In the genomic region with DNA sequence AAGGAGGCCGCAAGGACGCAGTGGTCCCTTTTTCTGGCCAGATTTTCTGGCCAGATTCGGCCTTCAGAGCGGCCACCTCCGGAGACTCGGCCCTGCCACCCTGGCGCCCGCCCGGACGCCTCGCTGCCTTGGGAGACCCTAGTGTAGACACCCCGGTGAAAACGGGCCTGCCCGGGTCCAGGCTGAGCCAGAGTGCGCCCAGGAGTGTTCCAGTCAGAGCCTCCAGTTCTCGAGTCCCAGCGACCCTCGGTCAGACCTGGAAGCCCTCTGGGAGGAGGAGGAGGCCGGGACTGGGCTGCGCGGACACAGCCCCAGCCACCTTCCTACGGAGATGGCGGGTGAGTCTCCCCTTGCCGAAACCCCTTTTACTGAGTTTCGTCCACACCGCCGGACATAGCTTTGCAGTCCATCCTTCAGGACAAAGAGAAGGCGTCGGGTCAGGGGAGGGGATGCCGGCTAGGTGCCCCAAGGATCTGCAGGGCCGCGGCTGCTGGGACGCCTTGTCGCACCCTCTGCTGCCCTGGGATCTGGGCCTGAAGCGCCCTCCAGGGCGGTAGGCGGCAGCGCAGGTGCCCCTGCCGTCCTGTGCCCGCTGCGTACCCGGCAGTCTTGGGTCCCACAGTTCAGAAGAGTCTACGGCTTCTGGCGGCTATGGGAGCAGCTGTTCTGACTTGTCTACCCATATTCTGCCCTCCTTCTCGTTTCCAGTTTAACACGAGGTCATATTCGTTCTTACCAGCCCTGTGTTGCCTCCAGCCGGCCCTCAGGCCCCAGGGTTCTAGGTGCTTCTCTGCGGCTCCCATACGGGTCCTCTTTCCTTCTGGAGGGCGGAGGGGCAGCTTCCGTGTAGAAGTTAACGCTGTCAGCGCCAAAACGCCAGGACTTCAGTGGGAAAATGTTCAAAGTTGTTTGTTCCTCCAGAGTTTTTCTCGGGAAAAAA, we compare ENCODE assay signal across 1 cellular context.
TF ChIP-seq lines count a peak whose summit lies in the region.

No MANE protein-coding gene starts in this region.

TF ChIP-seq in K562, 482 proteins besides CTCF, POLR2A, EP300 and RAD21 (continued from another document and continues in another):
- TF ChIP-seq ZBTB12 (CRISPR knock-in tag; IDR thresholded peaks at IDR 0.05) (no peak), ZNF77 (CRISPR knock-in tag; IDR thresholded peaks at IDR 0.05) (no peak), CREBBP (IDR thresholded peaks at IDR 0.05; ENCODE audit: low read depth, low read length) (no peak), SMARCA5 (IDR thresholded peaks at IDR 0.05) (no peak), ZNF785 (CRISPR knock-in tag; IDR thresholded peaks at IDR 0.05) (no peak), ZC3H4 (CRISPR knock-in tag; IDR thresholded peaks at IDR 0.05; ENCODE audit: borderline replicate concordance) (0 out of 2 replicates have a peak, but pooled peaks have one; percentile 13), SP1 (CRISPR knock-in tag; IDR thresholded peaks at IDR 0.05) (peak; percentile 38; the same call in 1 of the 2 replicates), HNRNPL (IDR thresholded peaks at IDR 0.05; ENCODE audit: low read depth, low read length) (peak; percentile 80; the same call in 1 of the 2 replicates), YY1 (IDR thresholded peaks at IDR 0.05; ENCODE audit: borderline replicate concordance in 1 of 3, control insufficient read depth in 1 of 3, extremely low read depth in 1 of 3, insufficient read depth in 3 of 3, insufficient read length in 1 of 3, insufficient replicate concordance in 2 of 3, low read depth in 1 of 3, low read length in 2 of 3) (peak in 1 of 3 experiments; percentile 11), NBN (IDR thresholded peaks at IDR 0.05; ENCODE audit: low read depth) (no peak), SUPT5H (IDR thresholded peaks at IDR 0.05) (peak; percentile 55), PML (IDR thresholded peaks at IDR 0.05; ENCODE audit: low read length) (0 out of 2 replicates have a peak, but pooled peaks have one; percentile 5), TCF7 (IDR thresholded peaks at IDR 0.05; ENCODE audit: borderline replicate concordance) (no peak), ZNF644 (tag; IDR thresholded peaks at IDR 0.05; ENCODE audit: low read depth) (no peak; the same call in 1 of the 2 replicates), SP2 (IDR thresholded peaks at IDR 0.05; ENCODE audit: extremely low read depth, low read depth, low read length, poor library complexity, severe bottlenecking) (no peak), SIN3A (IDR thresholded peaks at IDR 0.05; ENCODE audit: borderline replicate concordance in 2 of 2, control insufficient read depth in 1 of 2, low read depth in 2 of 2, low read length in 2 of 2) (peak in 1 of 2 experiments; percentile 67; a peak in 1 of 4 replicates), NR3C1 (CRISPR knock-in tag; IDR thresholded peaks at IDR 0.05) (no peak), IFI16 (CRISPR knock-in tag; IDR thresholded peaks at IDR 0.05) (no peak), HMGXB4 (CRISPR knock-in tag; IDR thresholded peaks at IDR 0.05) (no peak), SLC30A9 (CRISPR knock-in tag; IDR thresholded peaks at IDR 0.05) (no peak), PHF21A (IDR thresholded peaks at IDR 0.05; ENCODE audit: borderline replicate concordance, low read depth) (peak; percentile 74; the same call in 1 of the 2 replicates), POLR2AphosphoS5 (IDR thresholded peaks at IDR 0.05; ENCODE audit: control insufficient read depth, insufficient read depth, low read depth, low read length) (peak; percentile 48; the same call in 1 of the 2 replicates), SMARCB1 (IDR thresholded peaks at IDR 0.05; ENCODE audit: insufficient read length, low read depth) (no peak), HNRNPLL (IDR thresholded peaks at IDR 0.05; ENCODE audit: low read depth, low read length, poor library complexity, severe bottlenecking) (peak; percentile 74), U2AF1 (optimal IDR thresholded peaks at IDR 0.05; ENCODE audit: low read depth, low read length) (no peak), XRCC5 (IDR thresholded peaks at IDR 0.05; ENCODE audit: low read depth, low read length) (no peak), ZNF830 (CRISPR knock-in tag; IDR thresholded peaks at IDR 0.05) (no peak), POLR2B (IDR thresholded peaks at IDR 0.05; ENCODE audit: low read depth, partially characterized antibody) (peak; percentile 29), GABPA (tag; conservative IDR thresholded peaks at IDR 0.05; ENCODE audit: low read depth) (no peak), ELF1 (tag; IDR thresholded peaks at IDR 0.05) (0 out of 2 replicates have a peak, but pooled peaks have one; percentile 58), KDM5B (IDR thresholded peaks at IDR 0.05; ENCODE audit: insufficient replicate concordance, low read depth, low read length) (peak; percentile 48), ZNF76 (CRISPR knock-in tag; IDR thresholded peaks at IDR 0.05; ENCODE audit: borderline replicate concordance) (no peak), ATF2 (CRISPR knock-in tag; IDR thresholded peaks at IDR 0.05) (0 out of 2 replicates have a peak, but pooled peaks have one; percentile 18), RNF219 (CRISPR knock-in tag; IDR thresholded peaks at IDR 0.05) (no peak), NFE2L1 (tag; IDR thresholded peaks at IDR 0.05; ENCODE audit: borderline replicate concordance, low read depth) (no peak), PHF20 (IDR thresholded peaks at IDR 0.05; ENCODE audit: partially characterized antibody) (no peak), SMARCC2 (IDR thresholded peaks at IDR 0.05; ENCODE audit: low read depth) (no peak), E2F5 (CRISPR knock-in tag; IDR thresholded peaks at IDR 0.05) (peak; percentile 23; the same call in 1 of the 2 replicates), ZNF561 (CRISPR knock-in tag; conservative IDR thresholded peaks at IDR 0.05) (no peak), EP400 (IDR thresholded peaks at IDR 0.05) (no peak; the same call in 1 of the 2 replicates), ELF2 (CRISPR knock-in tag; IDR thresholded peaks at IDR 0.05) (no peak), ZFP36 (IDR thresholded peaks at IDR 0.05; ENCODE audit: low read depth, low read length, partially characterized antibody) (peak; percentile 58), ZFX (CRISPR knock-in tag; IDR thresholded peaks at IDR 0.05) (peak; percentile 79), LEF1 (IDR thresholded peaks at IDR 0.05) (no peak), PRMT5 (CRISPR knock-in tag; IDR thresholded peaks at IDR 0.05) (0 out of 2 replicates have a peak, but pooled peaks have one; percentile 13)
- TF ChIP-seq, protein P1, sequence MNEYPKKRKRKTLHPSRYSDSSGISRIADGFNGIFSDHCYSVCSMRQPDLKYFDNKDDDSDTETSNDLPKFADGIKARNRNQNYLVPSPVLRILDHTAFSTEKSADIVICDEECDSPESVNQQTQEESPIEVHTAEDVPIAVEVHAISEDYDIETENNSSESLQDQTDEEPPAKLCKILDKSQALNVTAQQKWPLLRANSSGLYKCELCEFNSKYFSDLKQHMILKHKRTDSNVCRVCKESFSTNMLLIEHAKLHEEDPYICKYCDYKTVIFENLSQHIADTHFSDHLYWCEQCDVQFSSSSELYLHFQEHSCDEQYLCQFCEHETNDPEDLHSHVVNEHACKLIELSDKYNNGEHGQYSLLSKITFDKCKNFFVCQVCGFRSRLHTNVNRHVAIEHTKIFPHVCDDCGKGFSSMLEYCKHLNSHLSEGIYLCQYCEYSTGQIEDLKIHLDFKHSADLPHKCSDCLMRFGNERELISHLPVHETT (CRISPR knock-in tag; conservative IDR thresholded peaks at IDR 0.05 in 1 of 2, IDR thresholded peaks at IDR 0.05 in 1 of 2) = no peak
- TF ChIP-seq, protein P2, sequence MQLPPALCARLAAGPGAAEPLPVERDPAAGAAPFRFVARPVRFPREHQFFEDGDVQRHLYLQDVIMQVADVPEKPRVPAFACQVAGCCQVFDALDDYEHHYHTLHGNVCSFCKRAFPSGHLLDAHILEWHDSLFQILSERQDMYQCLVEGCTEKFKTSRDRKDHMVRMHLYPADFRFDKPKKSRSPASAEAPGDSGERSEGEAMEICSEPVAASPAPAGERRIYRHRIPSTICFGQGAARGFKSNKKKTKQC (CRISPR knock-in tag; IDR thresholded peaks at IDR 0.05) = no peak
- TF ChIP-seq, protein P3, sequence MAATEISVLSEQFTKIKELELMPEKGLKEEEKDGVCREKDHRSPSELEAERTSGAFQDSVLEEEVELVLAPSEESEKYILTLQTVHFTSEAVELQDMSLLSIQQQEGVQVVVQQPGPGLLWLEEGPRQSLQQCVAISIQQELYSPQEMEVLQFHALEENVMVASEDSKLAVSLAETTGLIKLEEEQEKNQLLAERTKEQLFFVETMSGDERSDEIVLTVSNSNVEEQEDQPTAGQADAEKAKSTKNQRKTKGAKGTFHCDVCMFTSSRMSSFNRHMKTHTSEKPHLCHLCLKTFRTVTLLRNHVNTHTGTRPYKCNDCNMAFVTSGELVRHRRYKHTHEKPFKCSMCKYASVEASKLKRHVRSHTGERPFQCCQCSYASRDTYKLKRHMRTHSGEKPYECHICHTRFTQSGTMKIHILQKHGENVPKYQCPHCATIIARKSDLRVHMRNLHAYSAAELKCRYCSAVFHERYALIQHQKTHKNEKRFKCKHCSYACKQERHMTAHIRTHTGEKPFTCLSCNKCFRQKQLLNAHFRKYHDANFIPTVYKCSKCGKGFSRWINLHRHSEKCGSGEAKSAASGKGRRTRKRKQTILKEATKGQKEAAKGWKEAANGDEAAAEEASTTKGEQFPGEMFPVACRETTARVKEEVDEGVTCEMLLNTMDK (IDR thresholded peaks at IDR 0.05; ENCODE audit: borderline replicate concordance, insufficient read depth, low read depth, low read length, poor library complexity, severe bottlenecking) = no peak
- TF ChIP-seq, protein P4, sequence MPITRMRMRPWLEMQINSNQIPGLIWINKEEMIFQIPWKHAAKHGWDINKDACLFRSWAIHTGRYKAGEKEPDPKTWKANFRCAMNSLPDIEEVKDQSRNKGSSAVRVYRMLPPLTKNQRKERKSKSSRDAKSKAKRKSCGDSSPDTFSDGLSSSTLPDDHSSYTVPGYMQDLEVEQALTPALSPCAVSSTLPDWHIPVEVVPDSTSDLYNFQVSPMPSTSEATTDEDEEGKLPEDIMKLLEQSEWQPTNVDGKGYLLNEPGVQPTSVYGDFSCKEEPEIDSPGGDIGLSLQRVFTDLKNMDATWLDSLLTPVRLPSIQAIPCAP (CRISPR knock-in tag; IDR thresholded peaks at IDR 0.05; ENCODE audit: borderline replicate concordance) = no peak
